Comparison of ENCODE assay signal across 9 cellular contexts in the genomic region with DNA sequence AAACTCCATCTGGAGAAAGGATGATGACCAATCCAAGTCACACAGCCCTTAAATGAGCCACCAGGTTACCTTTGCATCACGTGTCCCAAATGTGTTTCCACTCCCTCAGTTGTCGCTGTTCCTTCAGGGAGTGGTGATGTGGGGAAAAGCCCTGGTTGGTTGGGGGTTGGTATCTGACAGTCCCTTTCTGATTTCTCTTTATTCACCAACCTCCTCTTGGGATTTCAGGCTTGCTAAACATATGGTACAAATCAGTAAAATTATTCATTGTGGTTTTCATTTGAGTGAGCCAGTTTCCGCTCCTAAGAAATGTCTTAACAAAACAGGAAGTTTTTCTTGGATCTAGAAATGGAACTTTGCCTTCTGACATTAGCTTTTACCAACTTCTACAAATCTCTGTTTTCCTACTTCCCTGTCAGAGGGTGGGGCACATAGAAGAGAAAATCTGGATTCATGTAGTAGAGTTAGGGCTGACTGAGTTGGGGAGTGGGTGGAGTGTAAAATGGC. TPM values are rescaled to one million over a fixed set of nuclear protein-coding genes. Genes with fewer than 3 reads are reported as not detected.
DNase-seq lines count a peak whose midpoint lies in the region; ATAC-seq and TF ChIP-seq lines count a peak whose summit lies in the region.
"Had no signal": no experiment of that assay in that cellular context is flagged by ENCODE, and none has a peak within 500 bp of the region (broad histone marks: within the 10 kb centered on the region; RNA-seq: fewer than 3 reads in every experiment).

No MANE protein-coding gene starts in this region.

- H3K36me3 ChIP-seq in BJ (ENCODE audit: control insufficient read depth, insufficient read depth, low read length) (no peaks in the 10 kb centered on the region), rectal smooth muscle tissue (ENCODE audit: control insufficient read depth, insufficient read depth, low read length) (no peaks in the 10 kb centered on the region)

- H3K9ac ChIP-seq in rectal smooth muscle tissue (ENCODE audit: low read length), result no peak overlapping the region

- peak overlapping the region; percentile 46 for H3K27ac ChIP-seq in rectal smooth muscle tissue (ENCODE audit: low read depth, low read length)

- ATAC-seq in SK-N-SH treated with all-trans-retinoic acid at 6 μM for 48 hours (peak; percentile 70), GM18498 (IDR thresholded peaks at IDR 0.05; ENCODE audit: unreplicated experiment) (no peak)

- H3K4me1 ChIP-seq in rectal smooth muscle tissue (ENCODE audit: control insufficient read depth, insufficient read depth, low read length), result peaks cover 24% of the 10 kb centered on the region

- H3K4me3 ChIP-seq in BJ (ENCODE audit: low read depth, low read length) (no peak overlapping the region), rectal smooth muscle tissue (ENCODE audit: low read length) (no peak overlapping the region)

- no peak for TF ChIP-seq CTCF in BJ (IDR thresholded peaks at IDR 0.05; ENCODE audit: insufficient read depth, low read depth, low read length)

- H3K27me3 ChIP-seq in BJ (ENCODE audit: control insufficient read depth, insufficient read depth, low read length), result no peaks in the 10 kb centered on the region
- no peaks in the 10 kb centered on the region for H3K27me3 ChIP-seq in rectal smooth muscle tissue (ENCODE audit: control insufficient read depth, insufficient read depth, low read length)

- CTCF ChIA-PET in BJ (lab: Yijun Ruan, JAX), result interaction anchor here (1.1 to 1.4 kb wide), 3 partner anchors 15 to 52 kb away, joined by 3 to 4 read pairs (median 3); no protein-coding TSS in a partner anchor

- DNase-seq in BJ (ENCODE audit: low read depth) (peak; percentile 86), fibroblast of peridontal ligament (ENCODE audit: extremely low read depth) (peak; percentile 96), NCI-H1048 (lab: John Stamatoyannopoulos, UW) (no peak), mesenteric fat pad (ENCODE audit: low spot score) (no peak), OCI-M2 (lab: John Stamatoyannopoulos, UW; ENCODE audit: unreplicated experiment) (no peak)
- DNase-seq: GF-D8 had no signal

- POLR2A ChIA-PET in BJ (lab: Charles Lee), result interaction anchor here (0.6 kb wide), 2 partner anchors 11 to 14 kb away, joined by 3 read pairs; no protein-coding TSS in a partner anchor

TF ChIP-seq in SK-N-SH treated with all-trans-retinoic acid at 6 μM for 48 hours, 23 proteins besides CTCF, POLR2A, EP300 and RAD21:
- TF ChIP-seq ZNF8 (CRISPR knock-in tag; IDR thresholded peaks at IDR 0.05), result no peak
- peak; percentile 58; the same call in 1 of the 2 replicates for TF ChIP-seq TOX (CRISPR knock-in tag; IDR thresholded peaks at IDR 0.05; ENCODE audit: borderline replicate concordance)
TF ChIP-seq in SK-N-SH treated with all-trans-retinoic acid at 6 μM for 48 hours: peak in this region for 1.

RNA-seq across cellular contexts. Expression of a gene that starts 40.0 kb away (rescaled TPM):
- 4.4 and 8.0 TPM in 2 replicates for polyA plus RNA-seq in BJ (2011; rRNA removed)
- polyA minus RNA-seq in BJ (2011; rRNA and poly(A)+ RNA removed), result 43.8 and 60.3 TPM in 2 replicates
- 72.4 TPM for total RNA-seq in mesenteric fat pad

Comparison
In these comparisons a context has a peak if more than half of its experiments do, and no peak if none do; other contexts are left out.
1. DNase-seq: peak in BJ (single experiment) and fibroblast of peridontal ligament (single experiment); none in NCI-H1048 (single experiment), mesenteric fat pad (single experiment) and OCI-M2 (single experiment).